32 cellular contexts compared by ENCODE assay signal in genomic region chr1:6675936-6676335, GRCh38.
"Had no signal": no experiment of that assay in that cellular context is flagged by ENCODE, and none has a peak within 500 bp of the region (broad histone marks: within the 10 kb centered on the region; RNA-seq: fewer than 3 reads in every experiment).

No MANE protein-coding gene starts in this region.

- H3K27ac ChIP-seq: body of pancreas, coronary artery, dorsolateral prefrontal cortex, lower lobe of right lung, neutrophil, sigmoid colon, uterus had no signal

- H3K9me3 Mint-ChIP-seq: natural killer cell treated with Interleukin-12 subunit alpha and Interleukin-12 subunit beta and Interleukin-15 and Interleukin-18, amount 100 ng/mL, for 72 hours; stimulated activated memory B cell treated with anti-CD40 and anti-IgM and Interleukin-4, amounts not matched to agents 10 μg/mL and 1 μg/mL and 100 μg/mL, for 72 hours; stimulated activated naive CD8-positive, alpha-beta T cell treated with anti-CD3 and anti-CD28 coated beads, Interleukin-15, amount 100 ng/mL, for 72 hours; type B pancreatic cell had no signal

- H3K4me1 Mint-ChIP-seq: activated CD4-positive, alpha-beta T cell treated with anti-CD3 and anti-CD28 coated beads for 36 hours; stimulated activated memory B cell treated with anti-CD40 and anti-IgM and Interleukin-4, amounts not matched to agents 10 μg/mL and 1 μg/mL and 100 μg/mL, for 72 hours; stimulated activated naive CD8-positive, alpha-beta T cell treated with anti-CD3 and anti-CD28 coated beads, Interleukin-15, amount 100 ng/mL, for 72 hours had no signal

- H3K27ac Mint-ChIP-seq: activated CD4-positive, alpha-beta T cell treated with anti-CD3 and anti-CD28 coated beads for 36 hours; activated CD8-positive, alpha-beta T cell treated with anti-CD3 and anti-CD28 coated beads, Interleukin-2, amount 10 ng/mL, durations not matched to agents 7 days and 5 days; activated naive CD8-positive, alpha-beta T cell; natural killer cell treated with Interleukin-12 subunit alpha and Interleukin-12 subunit beta and Interleukin-15 and Interleukin-18, amount 100 ng/mL, for 72 hours; stimulated activated memory B cell treated with anti-CD40 and anti-IgM and Interleukin-4, amounts not matched to agents 10 μg/mL and 1 μg/mL and 100 μg/mL, for 72 hours; type B pancreatic cell had no signal

- H3K4me3 Mint-ChIP-seq: activated CD4-positive, alpha-beta T cell treated with anti-CD3 and anti-CD28 coated beads for 36 hours; activated CD8-positive, alpha-beta T cell treated with anti-CD3 and anti-CD28 coated beads, Interleukin-2, amount 10 ng/mL, durations not matched to agents 7 days and 5 days; activated naive CD8-positive, alpha-beta T cell; natural killer cell treated with Interleukin-12 subunit alpha and Interleukin-12 subunit beta and Interleukin-15 and Interleukin-18, amount 100 ng/mL, for 72 hours; stimulated activated memory B cell treated with anti-CD40 and anti-IgM and Interleukin-4, amounts not matched to agents 10 μg/mL and 1 μg/mL and 100 μg/mL, for 72 hours; stimulated activated naive CD8-positive, alpha-beta T cell treated with anti-CD3 and anti-CD28 coated beads, Interleukin-15, amount 100 ng/mL, for 72 hours; type B pancreatic cell had no signal

- H3K27me3 ChIP-seq: body of pancreas, dorsolateral prefrontal cortex, neutrophil, sigmoid colon, uterus had no signal

- H3K4me3 ChIP-seq: body of pancreas, coronary artery, dorsolateral prefrontal cortex, lower lobe of right lung, sigmoid colon, smooth muscle cell, uterus had no signal

- H3K4me1 ChIP-seq: body of pancreas, lower lobe of right lung had no signal

- DNase-seq: activated CD4-positive, alpha-beta T cell treated with anti-CD3 and anti-CD28 coated beads for 36 hours; activated CD4-positive, CD25-positive, alpha-beta regulatory T cell; activated CD8-positive, alpha-beta T cell treated with anti-CD3 and anti-CD28 coated beads, Interleukin-2, amount 10 ng/mL, durations not matched to agents 7 days and 5 days; activated effector memory CD4-positive, alpha-beta T cell treated with Interleukin-2 at 50 U/mL for 16 hours; activated naive CD4-positive, alpha-beta T cell treated with Interleukin-2 at 50 U/mL for 16 hours; anterior cingulate cortex; body of pancreas; cerebellar nuclear complex; dorsolateral prefrontal cortex; effector memory CD4-positive, alpha-beta T cell; foreskin fibroblast; head of caudate nucleus; hypothalamus; left colon; lower lobe of right lung; mesendoderm; retina; sigmoid colon; stimulated activated CD4-positive, alpha-beta T cell treated with anti-CD3 and anti-CD28 coated beads, Interleukin-1b, Interleukin-23, amount 100 ng/mL, for 48 hours; stimulated activated CD4-positive, alpha-beta T cell treated with anti-CD3 and anti-CD28 coated beads, Interleukin-4, amount 100 ng/mL, for 4 hours; stimulated activated CD8-positive, alpha-beta memory T cell treated with anti-CD3 and anti-CD28 coated beads, Interleukin-4, amount 100 ng/mL, for 48 hours; stimulated activated naive CD8-positive, alpha-beta T cell treated with anti-CD3 and anti-CD28 coated beads, Interleukin-15, amount 100 ng/mL, for 72 hours; substantia nigra; T-helper 1 cell; uterus had no signal

- H3K9me3 ChIP-seq: body of pancreas, lower lobe of right lung, neutrophil, sigmoid colon, uterus had no signal

- H3K4me2 ChIP-seq: smooth muscle cell had no signal

- ATAC-seq: activated CD4-positive, alpha-beta T cell treated with anti-CD3 and anti-CD28 coated beads for 36 hours; activated CD8-positive, alpha-beta T cell treated with anti-CD3 and anti-CD28 coated beads, Interleukin-2, amount 10 ng/mL, durations not matched to agents 7 days and 5 days; body of pancreas; lower lobe of right lung; natural killer cell treated with Interleukin-12 subunit alpha and Interleukin-12 subunit beta and Interleukin-15 and Interleukin-18, amount 100 ng/mL, for 72 hours; stimulated activated memory B cell treated with anti-CD40 and anti-IgM and Interleukin-4, amounts not matched to agents 10 μg/mL and 1 μg/mL and 100 μg/mL, for 72 hours; stimulated activated naive CD8-positive, alpha-beta T cell treated with anti-CD3 and anti-CD28 coated beads, Interleukin-15, amount 100 ng/mL, for 72 hours had no signal

- H3K27me3 Mint-ChIP-seq: activated CD4-positive, alpha-beta T cell treated with anti-CD3 and anti-CD28 coated beads for 36 hours; activated naive CD8-positive, alpha-beta T cell; natural killer cell treated with Interleukin-12 subunit alpha and Interleukin-12 subunit beta and Interleukin-15 and Interleukin-18, amount 100 ng/mL, for 72 hours; stimulated activated memory B cell treated with anti-CD40 and anti-IgM and Interleukin-4, amounts not matched to agents 10 μg/mL and 1 μg/mL and 100 μg/mL, for 72 hours; stimulated activated naive CD8-positive, alpha-beta T cell treated with anti-CD3 and anti-CD28 coated beads, Interleukin-15, amount 100 ng/mL, for 72 hours; type B pancreatic cell had no signal

- H3K36me3 ChIP-seq: uterus had no signal
